Comparison of ENCODE assay signal across 19 cellular contexts in genomic region chr22:35783943-35784614, GRCh38.
DNase-seq lines count a peak whose midpoint lies in the region; ATAC-seq, FAIRE-seq and TF ChIP-seq lines count a peak whose summit lies in the region.
"Had no signal": no experiment of that assay in that cellular context is flagged by ENCODE, and none has a peak within 500 bp of the region (broad histone marks: within the 10 kb centered on the region; RNA-seq: fewer than 3 reads in every experiment).

No MANE protein-coding gene starts in this region.

- H3K9me3 Mint-ChIP-seq in nephron, result no peaks in the 10 kb centered on the region
- H3K9me3 Mint-ChIP-seq in activated T-cell treated with anti-CD3 and anti-CD28 coated beads, Interleukin-2, amount 50 U/mL, for 72 hours, result no peaks in the 10 kb centered on the region

- peaks cover 3% of the 10 kb centered on the region for H3K36me3 ChIP-seq in bronchial epithelial cell (ENCODE audit: control insufficient read depth, insufficient read depth, low read length)
- H3K36me3 ChIP-seq: neutrophil had no signal

- DNase-seq in AG08396 (ENCODE audit: low spot score) (peak; percentile 16), HPDE6-E6E7 (ENCODE audit: extremely low spot score) (peak; percentile 53), bronchial epithelial cell (ENCODE audit: low read depth) (peak; percentile 72), cerebellar nuclear complex (lab: John Stamatoyannopoulos, UW) (no peak)
- no peak for DNase-seq in stimulated activated CD4-positive, alpha-beta T cell treated with anti-CD3 and anti-CD28 coated beads, Interleukin-4, amount 100 ng/mL, for 1 hour
- no peak for DNase-seq in activated T-cell treated with anti-CD3 and anti-CD28 coated beads, Interleukin-2, amount 50 U/mL, for 72 hours
- DNase-seq: activated CD8-positive, alpha-beta memory T cell treated with anti-CD3 and anti-CD28 coated beads, Interleukin-2, amount 50 U/mL, for 48 hours; effector CD4-positive, alpha-beta T cell; HCEC 1CT; IMR-90; NCI-H524; SJCRH30; WERI-Rb-1 had no signal

- H3K4me3 ChIP-seq in bronchial epithelial cell (ENCODE audit: low read depth, low read length), result no peak overlapping the region
- H3K4me3 ChIP-seq: BLaER1 treated with 17β-estradiol and CSF1 and Interleukin-3, amounts not matched to agents 10 nM and 100 nM; heart left ventricle; SJCRH30 had no signal

- H3K4me3 Mint-ChIP-seq in nephron, result no peak overlapping the region
- H3K4me3 Mint-ChIP-seq in activated T-cell treated with anti-CD3 and anti-CD28 coated beads, Interleukin-2, amount 50 U/mL, for 72 hours, result no peak overlapping the region

- H3K27me3 ChIP-seq in bronchial epithelial cell (ENCODE audit: control insufficient read depth, insufficient read depth, low read length), result no peaks in the 10 kb centered on the region
- H3K27me3 ChIP-seq: BLaER1 treated with 17β-estradiol and CSF1 and Interleukin-3, amounts not matched to agents 10 nM and 100 nM; heart left ventricle; neutrophil; SJCRH30 had no signal

- H3K36me3 Mint-ChIP-seq in nephron (ENCODE audit: low read depth), result peaks cover 66% of the 10 kb centered on the region
- H3K36me3 Mint-ChIP-seq in activated T-cell treated with anti-CD3 and anti-CD28 coated beads, Interleukin-2, amount 50 U/mL, for 72 hours (ENCODE audit: insufficient read depth in 2 of 2), result no peaks in the 10 kb centered on the region

- no peak for TF ChIP-seq CTCF in bronchial epithelial cell (IDR thresholded peaks at IDR 0.05; ENCODE audit: insufficient read depth, low read length, severe bottlenecking)
- no peak for TF ChIP-seq CTCF in nephron (IDR thresholded peaks at IDR 0.05; ENCODE audit: unreplicated experiment in 3 of 3)

- ATAC-seq in HG02973 (IDR thresholded peaks at IDR 0.05; ENCODE audit: unreplicated experiment), result no peak
- ATAC-seq in activated T-cell treated with anti-CD3 and anti-CD28 coated beads, Interleukin-2, amount 50 U/mL, for 72 hours (replicated peaks in 1 of 2), result no peak

- H3K27me3 Mint-ChIP-seq in nephron (ENCODE audit: low read depth), result no peaks in the 10 kb centered on the region
- H3K27me3 Mint-ChIP-seq in activated T-cell treated with anti-CD3 and anti-CD28 coated beads, Interleukin-2, amount 50 U/mL, for 72 hours (ENCODE audit: low read depth), result peaks cover 6% of the 10 kb centered on the region

- peaks cover 72% of the 10 kb centered on the region for H3K4me1 Mint-ChIP-seq in nephron
- H3K4me1 Mint-ChIP-seq in activated T-cell treated with anti-CD3 and anti-CD28 coated beads, Interleukin-2, amount 50 U/mL, for 72 hours (ENCODE audit: low read depth), result no peaks in the 10 kb centered on the region

- peak overlapping the region; percentile 2 to 36 (median 3) for H3K27ac Mint-ChIP-seq in nephron
- no peak overlapping the region for H3K27ac Mint-ChIP-seq in activated T-cell treated with anti-CD3 and anti-CD28 coated beads, Interleukin-2, amount 50 U/mL, for 72 hours

- FAIRE-seq in bronchial epithelial cell (lab: Jason Lieb, UNC), result peak; percentile 40
- FAIRE-seq: GM18507 had no signal

Comparison
In these comparisons a context has a peak if more than half of its experiments do, and no peak if none do; other contexts are left out.
1. DNase-seq: peak in AG08396 (single experiment), HPDE6-E6E7 (single experiment) and bronchial epithelial cell (single experiment); none in stimulated activated CD4-positive, alpha-beta T cell treated with anti-CD3 and anti-CD28 coated beads, Interleukin-4, amount 100 ng/mL, for 1 hour (single experiment), cerebellar nuclear complex (0 of 2) and activated T-cell treated with anti-CD3 and anti-CD28 coated beads, Interleukin-2, amount 50 U/mL, for 72 hours (0 of 2).